1 cellular context compared by ENCODE assay signal in genomic region chr13:28438598-28439334, GRCh38.
A peak's percentile ranks its signal among the peaks of the same experiment; 100 is the strongest.
TF ChIP-seq lines count a peak whose summit lies in the region.

No MANE protein-coding gene starts in this region.

TF ChIP-seq in WTC11, 78 proteins besides CTCF, POLR2A, EP300 and RAD21 (continued from another document):
- TF ChIP-seq IRF1 (CRISPR knock-in tag; IDR thresholded peaks at IDR 0.05): no peak
- TF ChIP-seq ERG (CRISPR knock-in tag; IDR thresholded peaks at IDR 0.05): no peak
- no peak for TF ChIP-seq E2F5 (CRISPR knock-in tag; IDR thresholded peaks at IDR 0.05)
- no peak for TF ChIP-seq ZNF281 (CRISPR knock-in tag; IDR thresholded peaks at IDR 0.05)
- no peak for TF ChIP-seq ZNF532 (CRISPR knock-in tag; IDR thresholded peaks at IDR 0.05; ENCODE audit: borderline replicate concordance)
- no peak for TF ChIP-seq ZNF121 (CRISPR knock-in tag; IDR thresholded peaks at IDR 0.05)
- no peak for TF ChIP-seq ATF2 (CRISPR knock-in tag; IDR thresholded peaks at IDR 0.05; ENCODE audit: borderline replicate concordance, low read depth)
- TF ChIP-seq PRDM15 (CRISPR knock-in tag; IDR thresholded peaks at IDR 0.05): no peak
- no peak for TF ChIP-seq ATF6 (CRISPR knock-in tag; IDR thresholded peaks at IDR 0.05)
- no peak for TF ChIP-seq ZNF512 (CRISPR knock-in tag; IDR thresholded peaks at IDR 0.05; ENCODE audit: borderline replicate concordance)
- no peak for TF ChIP-seq MLX (CRISPR knock-in tag; IDR thresholded peaks at IDR 0.05)
- 0 out of 2 replicates have a peak, but pooled peaks have one; percentile 53 for TF ChIP-seq TP53 (CRISPR knock-in tag; IDR thresholded peaks at IDR 0.05)
- no peak for TF ChIP-seq RORB (CRISPR knock-in tag; IDR thresholded peaks at IDR 0.05)
- TF ChIP-seq GABPB1 (CRISPR knock-in tag; IDR thresholded peaks at IDR 0.05): no peak
- no peak for TF ChIP-seq ELF4 (CRISPR knock-in tag; IDR thresholded peaks at IDR 0.05; ENCODE audit: low read depth)
TF ChIP-seq in WTC11: peak in this region for 7.
